ENCODE assay signal across 10 cellular contexts in the genomic region with DNA sequence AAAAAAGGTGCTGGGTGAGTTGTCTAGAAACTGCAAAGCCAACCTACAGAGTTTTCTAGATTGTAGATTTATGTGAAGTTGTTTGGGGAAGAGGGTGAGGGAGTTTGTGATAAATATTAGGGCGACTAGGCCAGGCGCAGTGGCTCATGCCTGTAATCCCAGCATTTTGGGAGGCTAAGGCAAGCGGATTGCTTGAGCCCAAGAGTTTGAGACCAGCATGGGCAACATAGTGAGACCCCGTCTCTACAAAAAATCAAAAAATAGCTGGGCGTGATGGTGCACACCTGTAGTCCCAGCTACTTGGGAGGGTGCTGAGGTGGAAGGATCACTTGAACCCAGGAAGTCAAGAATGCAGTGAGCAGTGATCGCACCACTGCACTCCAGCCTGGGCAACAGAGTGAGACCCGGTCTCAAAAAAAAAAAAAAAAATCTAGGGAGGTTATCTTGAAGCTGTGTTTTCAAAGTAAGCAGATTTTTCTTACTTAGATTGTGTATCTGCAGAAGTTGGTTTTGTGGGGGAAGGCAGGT. TPM values are rescaled to one million over a fixed set of nuclear protein-coding genes. Genes with fewer than 3 reads are reported as not detected.
DNase-seq lines count a peak whose midpoint lies in the region; ATAC-seq and TF ChIP-seq lines count a peak whose summit lies in the region.
"Had no signal": no experiment of that assay in that cellular context is flagged by ENCODE, and none has a peak within 500 bp of the region (broad histone marks: within the 10 kb centered on the region; RNA-seq: fewer than 3 reads in every experiment).

No MANE protein-coding gene starts in this region.

- H3K36me3 ChIP-seq in Caco-2 (ENCODE audit: control insufficient read depth, insufficient read depth, low read length) (no peaks in the 10 kb centered on the region), Peyer's patch (no peaks in the 10 kb centered on the region)

- H3K4me1 Mint-ChIP-seq in Caco-2 (ENCODE audit: low read depth, unreplicated experiment) (peaks cover 7% of the 10 kb centered on the region), osteocyte (ENCODE audit: unreplicated experiment) (peaks cover 41% of the 10 kb centered on the region)

- DNase-seq in Caco-2 = no peak
- DNase-seq in Peyer's patch = no peak
- DNase-seq in epithelial cell of esophagus (ENCODE audit: low read depth) = no peak
- DNase-seq in osteocyte (ENCODE audit: extremely low spot score, unreplicated experiment) = peak; percentile 34
- DNase-seq in NOMO-1 treated with DMSO at 0.1 percent for 48 hours (lab: John Stamatoyannopoulos, UW; ENCODE audit: unreplicated experiment) = no peak
- DNase-seq: NCI-H1105 had no signal

- intact Hi-C loops in Caco-2 (cut with micrococcal nuclease; ENCODE audit: unreplicated experiment) = no loop called here

- H3K4me1 ChIP-seq in Caco-2 (0 out of 2 replicates have a peak, but pooled peaks cover 3% of the 10 kb centered on the region), Peyer's patch (peaks cover 0 to 21% (median 8%) of the 10 kb centered on the region in 4 donors)

- H3K27me3 Mint-ChIP-seq in Caco-2 (ENCODE audit: insufficient read depth, unreplicated experiment) (no peaks in the 10 kb centered on the region), osteocyte (ENCODE audit: unreplicated experiment) (no peaks in the 10 kb centered on the region)

- TF ChIP-seq POLR2A in Peyer's patch (IDR thresholded peaks at IDR 0.05) = no peak

- peak overlapping the region; percentile 85 to 95 (median 93) for H3K27ac ChIP-seq in Peyer's patch

- POLR2A ChIA-PET in Caco-2 (lab: Charles Lee) = interaction anchor here (0.6 to 0.7 kb wide), 2 partner anchors 22 to 221 kb away, joined by 3 read pairs; no protein-coding TSS in a partner anchor

- H3K9me3 Mint-ChIP-seq in Caco-2 (ENCODE audit: unreplicated experiment) = no peaks in the 10 kb centered on the region
- H3K9me3 Mint-ChIP-seq in osteocyte (ENCODE audit: unreplicated experiment) = no peaks in the 10 kb centered on the region

- TF ChIP-seq CTCF in Caco-2 (IDR thresholded peaks at IDR 0.05; ENCODE audit: insufficient read depth in 1 of 2, low read depth in 1 of 2, low read length in 1 of 2, severe bottlenecking in 1 of 2, unreplicated experiment in 1 of 2) = no peak
- TF ChIP-seq CTCF in Peyer's patch (IDR thresholded peaks at IDR 0.05) = no peak
- TF ChIP-seq CTCF in epithelial cell of esophagus (IDR thresholded peaks at IDR 0.05; ENCODE audit: insufficient read depth, low read depth, low read length, missing control alignments) = no peak
- no peak for TF ChIP-seq CTCF in osteocyte (IDR thresholded peaks at IDR 0.05)

- ATAC-seq in HG02870 (IDR thresholded peaks at IDR 0.05; ENCODE audit: unreplicated experiment) (no peak), HG02610 (IDR thresholded peaks at IDR 0.05; ENCODE audit: unreplicated experiment) (no peak), GM19023 (IDR thresholded peaks at IDR 0.05; ENCODE audit: unreplicated experiment) (no peak)

- H3K36me3 Mint-ChIP-seq in Caco-2 (ENCODE audit: insufficient read depth, unreplicated experiment) = peaks cover 9% of the 10 kb centered on the region
- H3K36me3 Mint-ChIP-seq in osteocyte (ENCODE audit: unreplicated experiment) = peaks cover 8% of the 10 kb centered on the region

- H3K9me3 ChIP-seq in Caco-2 (no peaks in the 10 kb centered on the region), Peyer's patch (no peaks in the 10 kb centered on the region)

- H3K4me3 ChIP-seq in Caco-2 (ENCODE audit: low read depth, low read length) = peak overlapping the region; percentile 43
- H3K4me3 ChIP-seq in Peyer's patch = peak overlapping the region; percentile 64 to 75 (median 69)
- H3K4me3 ChIP-seq in epithelial cell of esophagus (ENCODE audit: low read length) = peak overlapping the region; percentile 51

- H3K4me3 Mint-ChIP-seq in Caco-2 (ENCODE audit: unreplicated experiment) = peak overlapping the region; percentile 84
- H3K4me3 Mint-ChIP-seq in osteocyte (ENCODE audit: unreplicated experiment) = peak overlapping the region; percentile 91

- H3K27ac Mint-ChIP-seq in Caco-2 (ENCODE audit: unreplicated experiment) (peak overlapping the region; percentile 89), osteocyte (ENCODE audit: unreplicated experiment) (peak overlapping the region; percentile 99)

- CTCF ChIA-PET in Caco-2 (lab: Charles Lee) = no interaction called here

- BruUV-seq in Caco-2 (replicated peaks; lab: Mats Ljungman, UMichigan) = no TSS peak

- H3K27me3 ChIP-seq in Caco-2 (replicated peaks; ENCODE audit: control insufficient read depth, insufficient read depth, low read length) (no peaks in the 10 kb centered on the region), Peyer's patch (no peaks in the 10 kb centered on the region)

RNA-seq across cellular contexts. Expression of a gene that starts 0.8 kb away (rescaled TPM):
- 10.0 and 13.9 TPM in 2 replicates for total RNA-seq in Caco-2 (2022)
- total RNA-seq in Peyer's patch = 10 to 100 TPM; 28.9 to 70.2 (median 46.8) TPM
- 11.8 and 14.3 TPM in 2 replicates for total RNA-seq in osteocyte

RNA-seq across cellular contexts. Expression of a gene that starts 32.0 kb away (rescaled TPM):
- 0.28 and 0.77 TPM in 2 replicates for total RNA-seq in Caco-2 (2022)
- 10 to 100 TPM in 2 of 4 donors, 1 to 10 TPM in 2; 5.6 to 11.7 (median 9.8) TPM for total RNA-seq in Peyer's patch
- not detected in 2 replicates for total RNA-seq in osteocyte
- total RNA-seq: pulmonary artery endothelial cell had no signal
